ENCODE assay signal across 9 cellular contexts in genomic region chr11:95711162-95711944, GRCh38.
DNase-seq lines count a peak whose midpoint lies in the region; ATAC-seq and TF ChIP-seq lines count a peak whose summit lies in the region.
"Had no signal": no experiment of that assay in that cellular context is flagged by ENCODE, and none has a peak within 500 bp of the region (broad histone marks: within the 10 kb centered on the region; RNA-seq: fewer than 3 reads in every experiment).

No MANE protein-coding gene starts in this region.

- H3K4me3 Mint-ChIP-seq in activated T-cell treated with anti-CD3 and anti-CD28 coated beads, Interleukin-2, amount 50 U/mL, for 24 hours = peak overlapping the region; percentile 30
- peak overlapping the region; percentile 6 for H3K4me3 Mint-ChIP-seq in activated naive CD8-positive, alpha-beta T cell treated with anti-CD3 and anti-CD28 coated beads, Interleukin-2, amount 50 U/mL, for 24 hours
- H3K4me3 Mint-ChIP-seq in stimulated activated naive CD8-positive, alpha-beta T cell treated with anti-CD3 and anti-CD28 coated beads, Interleukin-15, amount 100 ng/mL, for 72 hours = peak overlapping the region; percentile 37 to 45

- H3K27ac Mint-ChIP-seq in activated T-cell treated with anti-CD3 and anti-CD28 coated beads, Interleukin-2, amount 50 U/mL, for 24 hours = peak overlapping the region; percentile 86
- H3K27ac Mint-ChIP-seq in activated naive CD8-positive, alpha-beta T cell treated with anti-CD3 and anti-CD28 coated beads, Interleukin-2, amount 50 U/mL, for 24 hours = peak overlapping the region; percentile 79
- H3K27ac Mint-ChIP-seq in stimulated activated naive CD8-positive, alpha-beta T cell treated with anti-CD3 and anti-CD28 coated beads, Interleukin-15, amount 100 ng/mL, for 72 hours = peak overlapping the region; percentile 20 to 32

- no peaks in the 10 kb centered on the region for H3K36me3 ChIP-seq in transverse colon

- intact Hi-C loops in transverse colon (cut with DNase I; ENCODE audit: low total_unique reads) = no loop called here

- peaks cover 2% of the 10 kb centered on the region for H3K27me3 Mint-ChIP-seq in activated T-cell treated with anti-CD3 and anti-CD28 coated beads, Interleukin-2, amount 50 U/mL, for 24 hours
- peaks cover 2% of the 10 kb centered on the region for H3K27me3 Mint-ChIP-seq in activated naive CD8-positive, alpha-beta T cell treated with anti-CD3 and anti-CD28 coated beads, Interleukin-2, amount 50 U/mL, for 24 hours
- H3K27me3 Mint-ChIP-seq in stimulated activated naive CD8-positive, alpha-beta T cell treated with anti-CD3 and anti-CD28 coated beads, Interleukin-15, amount 100 ng/mL, for 72 hours = no peaks in the 10 kb centered on the region

- no peak overlapping the region for H3K4me3 ChIP-seq in transverse colon

- no peaks in the 10 kb centered on the region for H3K36me3 Mint-ChIP-seq in activated T-cell treated with anti-CD3 and anti-CD28 coated beads, Interleukin-2, amount 50 U/mL, for 24 hours (ENCODE audit: low read depth)
- H3K36me3 Mint-ChIP-seq in activated naive CD8-positive, alpha-beta T cell treated with anti-CD3 and anti-CD28 coated beads, Interleukin-2, amount 50 U/mL, for 24 hours (ENCODE audit: low read depth) = no peaks in the 10 kb centered on the region

- no peaks in the 10 kb centered on the region for H3K27me3 ChIP-seq in transverse colon

- H3K9me3 ChIP-seq in transverse colon = no peaks in the 10 kb centered on the region

- DNase-seq in activated T-cell treated with anti-CD3 and anti-CD28 coated beads, Interleukin-2, amount 50 U/mL, for 24 hours = no peak
- no peak for DNase-seq in activated T-cell treated with anti-CD3 and anti-CD28 coated beads, Interleukin-2, amount 50 U/mL, for 1 hour
- no peak for DNase-seq in activated naive CD8-positive, alpha-beta T cell treated with anti-CD3 and anti-CD28 coated beads, Interleukin-2, amount 50 U/mL, for 24 hours
- DNase-seq in stimulated activated naive CD8-positive, alpha-beta T cell treated with anti-CD3 and anti-CD28 coated beads, Interleukin-15, amount 100 ng/mL, for 72 hours = no peak
- no peak for DNase-seq in GF-D8 (lab: John Stamatoyannopoulos, UW)
- DNase-seq in transverse colon = no peak
- no peak for DNase-seq in NCI-H510A treated with DMSO at 0.1 percent for 48 hours (lab: John Stamatoyannopoulos, UW)

- in situ Hi-C loops in transverse colon (cut with MboI; ENCODE audit: low pct_ligation_motif_present in 1 of 4, low pct_unique_long_range_greater_than_20kb in 1 of 4, low sequenced_read_pairs in 3 of 4) = no loop called here

- no peak for TF ChIP-seq POLR2A in transverse colon (IDR thresholded peaks at IDR 0.05)

- peaks cover 0 to 3% (median 0%) of the 10 kb centered on the region in 4 donors for H3K4me1 ChIP-seq in transverse colon

- H3K9me3 Mint-ChIP-seq in activated T-cell treated with anti-CD3 and anti-CD28 coated beads, Interleukin-2, amount 50 U/mL, for 24 hours = no peaks in the 10 kb centered on the region
- no peaks in the 10 kb centered on the region for H3K9me3 Mint-ChIP-seq in activated naive CD8-positive, alpha-beta T cell treated with anti-CD3 and anti-CD28 coated beads, Interleukin-2, amount 50 U/mL, for 24 hours
- no peaks in the 10 kb centered on the region for H3K9me3 Mint-ChIP-seq in stimulated activated naive CD8-positive, alpha-beta T cell treated with anti-CD3 and anti-CD28 coated beads, Interleukin-15, amount 100 ng/mL, for 72 hours

- TF ChIP-seq EP300 in transverse colon (IDR thresholded peaks at IDR 0.05; ENCODE audit: low read depth) = no peak

- H3K27ac ChIP-seq in transverse colon = no peak overlapping the region

- WGBS in transverse colon (ENCODE audit: low coverage in 1 of 2), 2 donors = 67 to 79% methylated on average over 5 to 7 of the region's 7 CpGs

- ATAC-seq in HG02852 (IDR thresholded peaks at IDR 0.05; ENCODE audit: unreplicated experiment) = peak; percentile 50
- peak; percentile 41 for ATAC-seq in activated naive CD8-positive, alpha-beta T cell treated with anti-CD3 and anti-CD28 coated beads, Interleukin-2, amount 50 U/mL, for 24 hours
- peak; percentile 70 for ATAC-seq in stimulated activated naive CD8-positive, alpha-beta T cell treated with anti-CD3 and anti-CD28 coated beads, Interleukin-15, amount 100 ng/mL, for 72 hours
- ATAC-seq: esophagus mucosa had no signal

- TF ChIP-seq CTCF in transverse colon (IDR thresholded peaks at IDR 0.05) = no peak

- H3K4me1 Mint-ChIP-seq in activated T-cell treated with anti-CD3 and anti-CD28 coated beads, Interleukin-2, amount 50 U/mL, for 24 hours (ENCODE audit: low read depth) = peaks cover 49% of the 10 kb centered on the region
- H3K4me1 Mint-ChIP-seq in activated naive CD8-positive, alpha-beta T cell treated with anti-CD3 and anti-CD28 coated beads, Interleukin-2, amount 50 U/mL, for 24 hours = peaks cover 45% of the 10 kb centered on the region
- peaks cover 51% of the 10 kb centered on the region for H3K4me1 Mint-ChIP-seq in stimulated activated naive CD8-positive, alpha-beta T cell treated with anti-CD3 and anti-CD28 coated beads, Interleukin-15, amount 100 ng/mL, for 72 hours

Comparison
In these comparisons a context has a peak if more than half of its experiments do, and no peak if none do; other contexts are left out.
1. H3K27ac Mint-ChIP-seq: peak in every context shown above with its lines; median percentile 86 in activated T-cell treated with anti-CD3 and anti-CD28 coated beads, Interleukin-2, amount 50 U/mL, for 24 hours; 79 in activated naive CD8-positive, alpha-beta T cell treated with anti-CD3 and anti-CD28 coated beads, Interleukin-2, amount 50 U/mL, for 24 hours; 26 in stimulated activated naive CD8-positive, alpha-beta T cell treated with anti-CD3 and anti-CD28 coated beads, Interleukin-15, amount 100 ng/mL, for 72 hours.